In the genomic region with DNA sequence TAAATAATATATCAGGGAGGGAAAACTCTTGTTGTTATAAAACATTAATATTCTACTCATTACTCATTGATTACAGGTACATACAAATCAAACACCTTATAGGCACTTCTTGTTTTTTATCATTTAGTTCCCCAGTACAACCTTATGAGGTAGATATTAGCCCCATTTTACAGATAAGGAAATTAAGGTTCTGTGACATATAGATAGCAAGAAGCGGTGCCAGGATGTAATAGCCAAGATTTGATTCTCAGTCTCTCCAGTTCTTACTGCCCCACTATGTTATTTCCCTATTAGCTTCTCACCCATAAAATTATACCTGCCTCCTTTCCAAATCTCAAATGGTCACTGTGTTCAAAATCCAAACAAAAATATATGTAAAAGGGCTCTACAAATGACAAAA, we compare ENCODE assay signal across 36 cellular contexts.
"Had no signal": no experiment of that assay in that cellular context is flagged by ENCODE, and none has a peak within 500 bp of the region (broad histone marks: within the 10 kb centered on the region; RNA-seq: fewer than 3 reads in every experiment).

No MANE protein-coding gene starts in this region.

- H3K4me3 ChIP-seq: MG63 had no signal

- H3K36me3 ChIP-seq: MG63 had no signal

- DNase-seq: Karpas-422, Kasumi-1, MG63, MM.1S, MV-4-11, NCI-H1048, NCI-H1092, NCI-H1092 treated with DMSO at 0.1 percent for 48 hours, NCI-H1105, NCI-H1105 treated with DMSO at 0.1 percent for 48 hours, NCI-H1417, NCI-H1417 treated with DMSO at 0.1 percent for 48 hours, NCI-H1436, NCI-H1436 treated with DMSO at 0.1 percent for 48 hours, NCI-H146, NCI-H1694, NCI-H1694 treated with DMSO at 0.1 percent for 48 hours, NCI-H187, NCI-H187 treated with DMSO at 0.1 percent for 48 hours, NCI-H1930, NCI-H2029, NCI-H2029 treated with DMSO at 0.1 percent for 48 hours, NCI-H2081, NCI-H2081 treated with DMSO at 0.1 percent for 48 hours, NCI-H2107, NCI-H2171, NCI-H2171 treated with DMSO at 0.1 percent for 48 hours, NCI-H2227 treated with DMSO at 0.1 percent for 48 hours, NCI-H226, NCI-H345, NCI-H446, NCI-H446 treated with DMSO at 0.1 percent for 48 hours, NCI-H510A, NCI-H510A treated with DMSO at 0.1 percent for 48 hours, NCI-H524, NCI-H524 treated with DMSO at 0.1 percent for 48 hours had no signal

- H3K27me3 ChIP-seq: MG63 had no signal

- H3K9me3 ChIP-seq: MG63 had no signal
